ENCODE assay signal across 1 cellular context in the genomic region with DNA sequence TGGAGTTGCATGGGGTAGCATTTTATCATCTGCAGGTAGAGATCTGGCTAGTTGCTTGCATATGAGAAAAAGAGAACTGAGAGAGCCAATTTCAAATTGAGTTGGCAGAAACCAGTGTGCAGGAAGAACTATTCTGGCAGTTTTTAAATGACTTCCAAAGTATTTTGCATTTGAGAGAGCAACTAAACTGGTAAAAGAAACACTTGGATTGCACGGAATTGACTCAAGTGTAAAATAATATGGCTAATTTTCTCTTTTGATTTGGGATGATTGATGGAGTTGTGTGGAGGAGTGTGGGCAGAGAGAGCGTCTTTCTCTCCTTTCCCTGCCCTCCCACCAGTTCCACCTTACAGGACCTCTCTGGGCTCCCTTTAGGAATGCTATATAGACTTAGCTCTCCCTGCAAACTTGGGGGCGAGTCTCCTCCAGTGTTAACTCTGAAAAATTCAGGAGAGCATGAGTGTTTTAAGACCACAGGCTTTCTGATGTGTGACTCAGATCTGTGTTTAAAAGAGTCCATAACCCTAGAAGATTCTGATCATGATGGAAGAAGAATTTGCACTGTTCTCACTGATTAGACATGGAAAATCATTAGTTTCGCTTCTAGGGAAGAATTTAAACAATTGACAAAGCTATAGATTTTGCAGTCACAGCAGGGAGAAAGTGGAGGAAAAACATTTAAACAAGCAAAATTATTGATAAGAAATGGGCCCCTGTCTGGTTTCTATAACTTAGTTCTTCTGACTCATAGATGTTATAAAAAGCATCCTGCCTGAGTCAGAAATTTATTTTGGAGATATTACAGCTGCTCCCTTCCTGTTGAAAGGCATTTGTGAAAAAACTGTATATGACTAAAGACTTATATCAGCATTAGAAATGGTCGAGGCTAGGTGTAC.
TF ChIP-seq lines count a peak whose summit lies in the region.

No MANE protein-coding gene starts in this region.

TF ChIP-seq in GM12878, 131 proteins besides CTCF, POLR2A, EP300 and RAD21 (continued from another document and continues in another):
- TF ChIP-seq, protein P1, sequence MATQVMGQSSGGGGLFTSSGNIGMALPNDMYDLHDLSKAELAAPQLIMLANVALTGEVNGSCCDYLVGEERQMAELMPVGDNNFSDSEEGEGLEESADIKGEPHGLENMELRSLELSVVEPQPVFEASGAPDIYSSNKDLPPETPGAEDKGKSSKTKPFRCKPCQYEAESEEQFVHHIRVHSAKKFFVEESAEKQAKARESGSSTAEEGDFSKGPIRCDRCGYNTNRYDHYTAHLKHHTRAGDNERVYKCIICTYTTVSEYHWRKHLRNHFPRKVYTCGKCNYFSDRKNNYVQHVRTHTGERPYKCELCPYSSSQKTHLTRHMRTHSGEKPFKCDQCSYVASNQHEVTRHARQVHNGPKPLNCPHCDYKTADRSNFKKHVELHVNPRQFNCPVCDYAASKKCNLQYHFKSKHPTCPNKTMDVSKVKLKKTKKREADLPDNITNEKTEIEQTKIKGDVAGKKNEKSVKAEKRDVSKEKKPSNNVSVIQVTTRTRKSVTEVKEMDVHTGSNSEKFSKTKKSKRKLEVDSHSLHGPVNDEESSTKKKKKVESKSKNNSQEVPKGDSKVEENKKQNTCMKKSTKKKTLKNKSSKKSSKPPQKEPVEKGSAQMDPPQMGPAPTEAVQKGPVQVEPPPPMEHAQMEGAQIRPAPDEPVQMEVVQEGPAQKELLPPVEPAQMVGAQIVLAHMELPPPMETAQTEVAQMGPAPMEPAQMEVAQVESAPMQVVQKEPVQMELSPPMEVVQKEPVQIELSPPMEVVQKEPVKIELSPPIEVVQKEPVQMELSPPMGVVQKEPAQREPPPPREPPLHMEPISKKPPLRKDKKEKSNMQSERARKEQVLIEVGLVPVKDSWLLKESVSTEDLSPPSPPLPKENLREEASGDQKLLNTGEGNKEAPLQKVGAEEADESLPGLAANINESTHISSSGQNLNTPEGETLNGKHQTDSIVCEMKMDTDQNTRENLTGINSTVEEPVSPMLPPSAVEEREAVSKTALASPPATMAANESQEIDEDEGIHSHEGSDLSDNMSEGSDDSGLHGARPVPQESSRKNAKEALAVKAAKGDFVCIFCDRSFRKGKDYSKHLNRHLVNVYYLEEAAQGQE (IDR thresholded peaks at IDR 0.05; ENCODE audit: low read depth, low read length): no peak
- TF ChIP-seq FOXM1 (IDR thresholded peaks at IDR 0.05; ENCODE audit: low read depth, low read length) (peak; percentile 93; the same call in 1 of the 2 replicates), ZNF217 (IDR thresholded peaks at IDR 0.05) (0 out of 2 replicates have a peak, but pooled peaks have one; percentile 47), GATAD2B (conservative IDR thresholded peaks at IDR 0.05; ENCODE audit: low read depth) (no peak), CREM (IDR thresholded peaks at IDR 0.05; ENCODE audit: low read depth) (peak; percentile 83), ZNF274 (IDR thresholded peaks at IDR 0.05; ENCODE audit: insufficient read depth, insufficient read length) (no peak), CBFB (IDR thresholded peaks at IDR 0.05; ENCODE audit: low read depth) (no peak), IRF4 (IDR thresholded peaks at IDR 0.05; ENCODE audit: low read depth, low read length) (peak; percentile 88), TBL1XR1 (IDR thresholded peaks at IDR 0.05; ENCODE audit: low read depth, low read length) (0 out of 2 replicates have a peak, but pooled peaks have one; percentile 33), PAX8 (IDR thresholded peaks at IDR 0.05) (no peak), TARDBP (IDR thresholded peaks at IDR 0.05; ENCODE audit: borderline replicate concordance) (no peak), NFIC (IDR thresholded peaks at IDR 0.05; ENCODE audit: low read depth, low read length) (peak; percentile 92), YY1 (IDR thresholded peaks at IDR 0.05; ENCODE audit: low read depth, low read length) (no peak; the same call in 1 of the 2 replicates), HDGF (IDR thresholded peaks at IDR 0.05) (no peak), EZH2 (IDR thresholded peaks at IDR 0.05; ENCODE audit: borderline replicate concordance, control insufficient read depth, low read depth, low read length) (no peak), NRF1 (conservative IDR thresholded peaks at IDR 0.05; ENCODE audit: low read depth, low read length) (no peak), NFXL1 (IDR thresholded peaks at IDR 0.05; ENCODE audit: borderline replicate concordance) (no peak), BMI1 (IDR thresholded peaks at IDR 0.05; ENCODE audit: borderline replicate concordance) (no peak), TCF12 (IDR thresholded peaks at IDR 0.05; ENCODE audit: low read depth, low read length) (peak; percentile 59; the same call in 1 of the 2 replicates), BHLHE40 (IDR thresholded peaks at IDR 0.05; ENCODE audit: borderline replicate concordance in 1 of 2, low read depth in 2 of 2, low read length in 1 of 2) (0 out of 4 replicates have a peak, but pooled peaks of 1 of the 2 experiments have one; percentile 14), RELA (IDR thresholded peaks at IDR 0.05; ENCODE audit: borderline replicate concordance, partially characterized antibody) (no peak), ZNF207 (IDR thresholded peaks at IDR 0.05; ENCODE audit: borderline replicate concordance) (no peak), SRF (IDR thresholded peaks at IDR 0.05; ENCODE audit: low read depth in 2 of 2, low read length in 2 of 2) (no peak), HDAC6 (IDR thresholded peaks at IDR 0.05; ENCODE audit: unreplicated experiment) (no peak), ASH2L (IDR thresholded peaks at IDR 0.05; ENCODE audit: borderline replicate concordance, low read depth) (peak; percentile 46; the same call in 1 of the 2 replicates), SIN3A (IDR thresholded peaks at IDR 0.05; ENCODE audit: low read depth, low read length) (no peak), HCFC1 (IDR thresholded peaks at IDR 0.05; ENCODE audit: low read length) (no peak), SREBF1 (IDR thresholded peaks at IDR 0.05; ENCODE audit: low read length) (no peak), ESRRA (IDR thresholded peaks at IDR 0.05; ENCODE audit: low read length) (no peak), MYB (IDR thresholded peaks at IDR 0.05; ENCODE audit: borderline replicate concordance, low read depth, low read length) (no peak), EED (IDR thresholded peaks at IDR 0.05; ENCODE audit: low read depth) (peak; percentile 58), NBN (IDR thresholded peaks at IDR 0.05) (no peak), MTA2 (IDR thresholded peaks at IDR 0.05; ENCODE audit: low read depth) (no peak), SMAD5 (IDR thresholded peaks at IDR 0.05; ENCODE audit: low read depth) (no peak)
- TF ChIP-seq, protein P2, sequence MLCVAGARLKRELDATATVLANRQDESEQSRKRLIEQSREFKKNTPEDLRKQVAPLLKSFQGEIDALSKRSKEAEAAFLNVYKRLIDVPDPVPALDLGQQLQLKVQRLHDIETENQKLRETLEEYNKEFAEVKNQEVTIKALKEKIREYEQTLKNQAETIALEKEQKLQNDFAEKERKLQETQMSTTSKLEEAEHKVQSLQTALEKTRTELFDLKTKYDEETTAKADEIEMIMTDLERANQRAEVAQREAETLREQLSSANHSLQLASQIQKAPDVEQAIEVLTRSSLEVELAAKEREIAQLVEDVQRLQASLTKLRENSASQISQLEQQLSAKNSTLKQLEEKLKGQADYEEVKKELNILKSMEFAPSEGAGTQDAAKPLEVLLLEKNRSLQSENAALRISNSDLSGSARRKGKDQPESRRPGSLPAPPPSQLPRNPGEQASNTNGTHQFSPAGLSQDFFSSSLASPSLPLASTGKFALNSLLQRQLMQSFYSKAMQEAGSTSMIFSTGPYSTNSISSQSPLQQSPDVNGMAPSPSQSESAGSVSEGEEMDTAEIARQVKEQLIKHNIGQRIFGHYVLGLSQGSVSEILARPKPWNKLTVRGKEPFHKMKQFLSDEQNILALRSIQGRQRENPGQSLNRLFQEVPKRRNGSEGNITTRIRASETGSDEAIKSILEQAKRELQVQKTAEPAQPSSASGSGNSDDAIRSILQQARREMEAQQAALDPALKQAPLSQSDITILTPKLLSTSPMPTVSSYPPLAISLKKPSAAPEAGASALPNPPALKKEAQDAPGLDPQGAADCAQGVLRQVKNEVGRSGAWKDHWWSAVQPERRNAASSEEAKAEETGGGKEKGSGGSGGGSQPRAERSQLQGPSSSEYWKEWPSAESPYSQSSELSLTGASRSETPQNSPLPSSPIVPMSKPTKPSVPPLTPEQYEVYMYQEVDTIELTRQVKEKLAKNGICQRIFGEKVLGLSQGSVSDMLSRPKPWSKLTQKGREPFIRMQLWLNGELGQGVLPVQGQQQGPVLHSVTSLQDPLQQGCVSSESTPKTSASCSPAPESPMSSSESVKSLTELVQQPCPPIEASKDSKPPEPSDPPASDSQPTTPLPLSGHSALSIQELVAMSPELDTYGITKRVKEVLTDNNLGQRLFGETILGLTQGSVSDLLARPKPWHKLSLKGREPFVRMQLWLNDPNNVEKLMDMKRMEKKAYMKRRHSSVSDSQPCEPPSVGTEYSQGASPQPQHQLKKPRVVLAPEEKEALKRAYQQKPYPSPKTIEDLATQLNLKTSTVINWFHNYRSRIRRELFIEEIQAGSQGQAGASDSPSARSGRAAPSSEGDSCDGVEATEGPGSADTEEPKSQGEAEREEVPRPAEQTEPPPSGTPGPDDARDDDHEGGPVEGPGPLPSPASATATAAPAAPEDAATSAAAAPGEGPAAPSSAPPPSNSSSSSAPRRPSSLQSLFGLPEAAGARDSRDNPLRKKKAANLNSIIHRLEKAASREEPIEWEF (IDR thresholded peaks at IDR 0.05; ENCODE audit: insufficient replicate concordance, low read depth, low read length): no peak
- TF ChIP-seq, protein P3, sequence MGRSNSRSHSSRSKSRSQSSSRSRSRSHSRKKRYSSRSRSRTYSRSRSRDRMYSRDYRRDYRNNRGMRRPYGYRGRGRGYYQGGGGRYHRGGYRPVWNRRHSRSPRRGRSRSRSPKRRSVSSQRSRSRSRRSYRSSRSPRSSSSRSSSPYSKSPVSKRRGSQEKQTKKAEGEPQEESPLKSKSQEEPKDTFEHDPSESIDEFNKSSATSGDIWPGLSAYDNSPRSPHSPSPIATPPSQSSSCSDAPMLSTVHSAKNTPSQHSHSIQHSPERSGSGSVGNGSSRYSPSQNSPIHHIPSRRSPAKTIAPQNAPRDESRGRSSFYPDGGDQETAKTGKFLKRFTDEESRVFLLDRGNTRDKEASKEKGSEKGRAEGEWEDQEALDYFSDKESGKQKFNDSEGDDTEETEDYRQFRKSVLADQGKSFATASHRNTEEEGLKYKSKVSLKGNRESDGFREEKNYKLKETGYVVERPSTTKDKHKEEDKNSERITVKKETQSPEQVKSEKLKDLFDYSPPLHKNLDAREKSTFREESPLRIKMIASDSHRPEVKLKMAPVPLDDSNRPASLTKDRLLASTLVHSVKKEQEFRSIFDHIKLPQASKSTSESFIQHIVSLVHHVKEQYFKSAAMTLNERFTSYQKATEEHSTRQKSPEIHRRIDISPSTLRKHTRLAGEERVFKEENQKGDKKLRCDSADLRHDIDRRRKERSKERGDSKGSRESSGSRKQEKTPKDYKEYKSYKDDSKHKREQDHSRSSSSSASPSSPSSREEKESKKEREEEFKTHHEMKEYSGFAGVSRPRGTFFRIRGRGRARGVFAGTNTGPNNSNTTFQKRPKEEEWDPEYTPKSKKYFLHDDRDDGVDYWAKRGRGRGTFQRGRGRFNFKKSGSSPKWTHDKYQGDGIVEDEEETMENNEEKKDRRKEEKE (IDR thresholded peaks at IDR 0.05): no peak
- TF ChIP-seq, protein P4, sequence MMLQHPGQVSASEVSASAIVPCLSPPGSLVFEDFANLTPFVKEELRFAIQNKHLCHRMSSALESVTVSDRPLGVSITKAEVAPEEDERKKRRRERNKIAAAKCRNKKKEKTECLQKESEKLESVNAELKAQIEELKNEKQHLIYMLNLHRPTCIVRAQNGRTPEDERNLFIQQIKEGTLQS (IDR thresholded peaks at IDR 0.05; ENCODE audit: borderline replicate concordance, extremely low read depth, low read depth, low read length): no peak
- TF ChIP-seq, protein P5, sequence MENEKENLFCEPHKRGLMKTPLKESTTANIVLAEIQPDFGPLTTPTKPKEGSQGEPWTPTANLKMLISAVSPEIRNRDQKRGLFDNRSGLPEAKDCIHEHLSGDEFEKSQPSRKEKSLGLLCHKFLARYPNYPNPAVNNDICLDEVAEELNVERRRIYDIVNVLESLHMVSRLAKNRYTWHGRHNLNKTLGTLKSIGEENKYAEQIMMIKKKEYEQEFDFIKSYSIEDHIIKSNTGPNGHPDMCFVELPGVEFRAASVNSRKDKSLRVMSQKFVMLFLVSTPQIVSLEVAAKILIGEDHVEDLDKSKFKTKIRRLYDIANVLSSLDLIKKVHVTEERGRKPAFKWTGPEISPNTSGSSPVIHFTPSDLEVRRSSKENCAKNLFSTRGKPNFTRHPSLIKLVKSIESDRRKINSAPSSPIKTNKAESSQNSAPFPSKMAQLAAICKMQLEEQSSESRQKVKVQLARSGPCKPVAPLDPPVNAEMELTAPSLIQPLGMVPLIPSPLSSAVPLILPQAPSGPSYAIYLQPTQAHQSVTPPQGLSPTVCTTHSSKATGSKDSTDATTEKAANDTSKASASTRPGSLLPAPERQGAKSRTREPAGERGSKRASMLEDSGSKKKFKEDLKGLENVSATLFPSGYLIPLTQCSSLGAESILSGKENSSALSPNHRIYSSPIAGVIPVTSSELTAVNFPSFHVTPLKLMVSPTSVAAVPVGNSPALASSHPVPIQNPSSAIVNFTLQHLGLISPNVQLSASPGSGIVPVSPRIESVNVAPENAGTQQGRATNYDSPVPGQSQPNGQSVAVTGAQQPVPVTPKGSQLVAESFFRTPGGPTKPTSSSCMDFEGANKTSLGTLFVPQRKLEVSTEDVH (IDR thresholded peaks at IDR 0.05; ENCODE audit: low read depth, partially characterized antibody): no peak
- TF ChIP-seq, protein P6, sequence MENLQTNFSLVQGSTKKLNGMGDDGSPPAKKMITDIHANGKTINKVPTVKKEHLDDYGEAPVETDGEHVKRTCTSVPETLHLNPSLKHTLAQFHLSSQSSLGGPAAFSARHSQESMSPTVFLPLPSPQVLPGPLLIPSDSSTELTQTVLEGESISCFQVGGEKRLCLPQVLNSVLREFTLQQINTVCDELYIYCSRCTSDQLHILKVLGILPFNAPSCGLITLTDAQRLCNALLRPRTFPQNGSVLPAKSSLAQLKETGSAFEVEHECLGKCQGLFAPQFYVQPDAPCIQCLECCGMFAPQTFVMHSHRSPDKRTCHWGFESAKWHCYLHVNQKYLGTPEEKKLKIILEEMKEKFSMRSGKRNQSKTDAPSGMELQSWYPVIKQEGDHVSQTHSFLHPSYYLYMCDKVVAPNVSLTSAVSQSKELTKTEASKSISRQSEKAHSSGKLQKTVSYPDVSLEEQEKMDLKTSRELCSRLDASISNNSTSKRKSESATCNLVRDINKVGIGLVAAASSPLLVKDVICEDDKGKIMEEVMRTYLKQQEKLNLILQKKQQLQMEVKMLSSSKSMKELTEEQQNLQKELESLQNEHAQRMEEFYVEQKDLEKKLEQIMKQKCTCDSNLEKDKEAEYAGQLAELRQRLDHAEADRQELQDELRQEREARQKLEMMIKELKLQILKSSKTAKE (IDR thresholded peaks at IDR 0.05; ENCODE audit: low read depth, poor library complexity, severe bottlenecking): peak; percentile 61
- TF ChIP-seq, protein P7, sequence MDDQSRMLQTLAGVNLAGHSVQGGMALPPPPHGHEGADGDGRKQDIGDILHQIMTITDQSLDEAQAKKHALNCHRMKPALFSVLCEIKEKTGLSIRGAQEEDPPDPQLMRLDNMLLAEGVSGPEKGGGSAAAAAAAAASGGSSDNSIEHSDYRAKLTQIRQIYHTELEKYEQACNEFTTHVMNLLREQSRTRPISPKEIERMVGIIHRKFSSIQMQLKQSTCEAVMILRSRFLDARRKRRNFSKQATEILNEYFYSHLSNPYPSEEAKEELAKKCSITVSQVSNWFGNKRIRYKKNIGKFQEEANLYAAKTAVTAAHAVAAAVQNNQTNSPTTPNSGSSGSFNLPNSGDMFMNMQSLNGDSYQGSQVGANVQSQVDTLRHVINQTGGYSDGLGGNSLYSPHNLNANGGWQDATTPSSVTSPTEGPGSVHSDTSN (IDR thresholded peaks at IDR 0.05; ENCODE audit: insufficient replicate concordance, low read depth, low read length): no peak
